Comparison of ENCODE assay signal across 1 cellular context in genomic region chr2:240569523-240569997, GRCh38.
TF ChIP-seq lines count a peak whose summit lies in the region.

No MANE protein-coding gene starts in this region.

TF ChIP-seq in HEK293T, 16 proteins besides CTCF, POLR2A, EP300 and RAD21 (continued from another document):
- TF ChIP-seq PKNOX1 (IDR thresholded peaks at IDR 0.05) (no peak), ARNT (IDR thresholded peaks at IDR 0.05) (no peak), SUZ12 (IDR thresholded peaks at IDR 0.05) (no peak), ELF4 (IDR thresholded peaks at IDR 0.05) (no peak)
TF ChIP-seq in HEK293T: peak in this region for 0.
